8 cellular contexts compared by ENCODE assay signal in the genomic region with DNA sequence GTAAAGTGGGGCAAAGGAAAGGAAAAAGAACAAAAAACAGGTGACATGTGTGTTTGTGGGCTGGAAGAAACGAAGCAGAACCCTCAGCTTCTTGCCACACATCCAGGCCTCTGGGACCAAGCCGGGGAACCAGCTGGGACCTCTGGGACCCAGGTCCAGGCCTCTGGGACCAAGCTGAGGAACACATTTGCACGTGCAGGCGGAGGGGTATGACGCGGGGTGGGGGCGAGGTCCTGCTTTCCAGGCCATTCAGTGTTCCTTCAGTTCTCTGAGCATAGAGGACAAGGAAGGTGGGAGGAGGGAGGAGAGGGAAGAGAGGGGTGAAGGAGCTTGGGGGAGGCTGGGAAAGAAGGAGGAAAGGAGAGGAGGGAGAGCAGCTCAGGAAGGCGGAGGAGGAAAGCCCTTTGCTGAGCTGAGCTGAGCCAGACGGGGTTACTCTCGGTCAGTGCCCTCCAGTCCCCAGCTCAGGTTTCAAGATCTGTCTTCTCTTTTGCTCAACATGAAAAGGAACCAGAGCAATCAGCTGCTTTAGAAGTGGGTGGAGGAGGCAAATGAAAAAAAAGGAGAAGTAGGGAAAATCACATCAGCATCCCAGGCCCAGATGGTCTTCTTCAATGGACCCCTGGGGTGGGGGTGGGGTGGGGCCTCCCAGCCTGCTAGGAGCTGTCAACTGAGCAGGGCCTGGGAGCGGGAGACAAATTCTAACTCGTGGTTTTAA. TPM values are rescaled to one million over a fixed set of nuclear protein-coding genes. Genes with fewer than 3 reads are reported as not detected.
A peak's percentile ranks its signal among the peaks of the same experiment; 100 is the strongest.
DNase-seq lines count a peak whose midpoint lies in the region; ATAC-seq, FAIRE-seq and TF ChIP-seq lines count a peak whose summit lies in the region.

No MANE protein-coding gene starts in this region.

- intact Hi-C loops in A673 (cut with micrococcal nuclease; ENCODE audit: unreplicated experiment), result no loop called here
- intact Hi-C loops in left lung (cut with DNase I), result loop anchor here in 1 of 2 donors (10.0 kb wide), 1 partner anchor 546 kb away; no protein-coding TSS in a partner anchor

- BruUV-seq in A673 (replicated peaks; lab: Mats Ljungman, UMichigan), result no TSS peak

- TF ChIP-seq CTCF in A673 (conservative IDR thresholded peaks at IDR 0.05; ENCODE audit: low read depth, low read length) (no peak), bronchial epithelial cell (IDR thresholded peaks at IDR 0.05; ENCODE audit: insufficient read depth, low read length, severe bottlenecking) (no peak), left lung (IDR thresholded peaks at IDR 0.05) (no peak), thoracic aorta (IDR thresholded peaks at IDR 0.05) (no peak)

- no peaks in the 10 kb centered on the region for H3K4me1 Mint-ChIP-seq in immature natural killer cell

- H3K36me3 ChIP-seq in A673 (ENCODE audit: insufficient read depth, low read length, poor library complexity, severe bottlenecking) (no peaks in the 10 kb centered on the region), bronchial epithelial cell (ENCODE audit: control insufficient read depth, insufficient read depth, low read length) (peaks cover 1% of the 10 kb centered on the region), left lung (no peaks in the 10 kb centered on the region), thoracic aorta (no peaks in the 10 kb centered on the region)

- no peak overlapping the region for H3K4me3 ChIP-seq in A673 (ENCODE audit: low read depth, low read length, poor library complexity, severe bottlenecking)
- no peak overlapping the region for H3K4me3 ChIP-seq in bronchial epithelial cell (ENCODE audit: low read depth, low read length)
- H3K4me3 ChIP-seq in left lung, result no peak overlapping the region
- H3K4me3 ChIP-seq in thoracic aorta, result no peak overlapping the region

- peaks cover 0 to 4% (median 0%) of the 10 kb centered on the region in 3 donors for H3K36me3 Mint-ChIP-seq in immature natural killer cell

- H3K9me3 Mint-ChIP-seq in immature natural killer cell, result peaks cover 0 to 2% (median 0%) of the 10 kb centered on the region in 6 donors

- no peaks in the 10 kb centered on the region for H3K27me3 ChIP-seq in A673 (replicated peaks; ENCODE audit: insufficient read depth, low read depth, low read length, poor library complexity)
- H3K27me3 ChIP-seq in bronchial epithelial cell (ENCODE audit: control insufficient read depth, insufficient read depth, low read length), result no peaks in the 10 kb centered on the region
- no peaks in the 10 kb centered on the region for H3K27me3 ChIP-seq in left lung
- no peaks in the 10 kb centered on the region for H3K27me3 ChIP-seq in thoracic aorta (replicated peaks; ENCODE audit: insufficient read depth)

- POLR2A ChIA-PET in A673 (lab: Charles Lee; ENCODE audit: low non-redundant PET), result interaction anchor here (0.6 kb wide), 1 partner anchor 773 kb away, joined by 3 read pairs; no protein-coding TSS in a partner anchor

- H3K4me3 Mint-ChIP-seq in immature natural killer cell, result no peak overlapping the region

- no peak overlapping the region for H3K27ac Mint-ChIP-seq in immature natural killer cell

- H3K4me1 ChIP-seq in A673 (ENCODE audit: insufficient read depth, low read length, poor library complexity, severe bottlenecking) (peaks cover 20% of the 10 kb centered on the region), left lung (peaks cover 32 to 89% of the 10 kb centered on the region in 2 donors), thoracic aorta (ENCODE audit: control insufficient read depth in 1 of 2, low read depth in 2 of 2) (peaks cover 20 to 32% of the 10 kb centered on the region in 2 donors)

- DNase-seq in A673 (ENCODE audit: low spot score) (peak; percentile 89), NCI-H69 (lab: John Stamatoyannopoulos, UW) (peak; percentile 93), bronchial epithelial cell (ENCODE audit: low read depth) (peak; percentile 76), left lung (peak; percentile 73 to 83), thoracic aorta (ENCODE audit: low spot score) (no peak), immature natural killer cell (no peak)

- no peak for FAIRE-seq in bronchial epithelial cell (lab: Jason Lieb, UNC)

- H3K27ac ChIP-seq in A673 (ENCODE audit: low read depth, low read length, poor library complexity, severe bottlenecking) (peak overlapping the region; percentile 2), left lung (peak overlapping the region; percentile 63 to 75), thoracic aorta (peak overlapping the region in 1 of 2 donors; percentile 51)

- peak; percentile 67 for ATAC-seq in GM19025 (IDR thresholded peaks at IDR 0.05; ENCODE audit: low read depth, unreplicated experiment)
- ATAC-seq in HG03097 (IDR thresholded peaks at IDR 0.05; ENCODE audit: low FRiP score, unreplicated experiment), result peak; percentile 70
- peak; percentile 87 for ATAC-seq in left lung
- ATAC-seq in thoracic aorta (ENCODE audit: insufficient number of reproducible peaks, low FRiP score, low read depth), result peak; percentile 46

- no peaks in the 10 kb centered on the region for H3K27me3 Mint-ChIP-seq in immature natural killer cell (ENCODE audit: low read depth in 3 of 3)

- H3K9me3 ChIP-seq in A673 (ENCODE audit: low read depth, low read length, poor library complexity, severe bottlenecking), result no peaks in the 10 kb centered on the region
- no peaks in the 10 kb centered on the region for H3K9me3 ChIP-seq in left lung
- H3K9me3 ChIP-seq in thoracic aorta, result no peaks in the 10 kb centered on the region

- CTCF ChIA-PET in A673 (lab: Charles Lee), result no interaction called here

RNA-seq across cellular contexts. Expression of a gene that starts 59.1 kb away (rescaled TPM):
- total RNA-seq in A673 (2021) (0.69 and 1.6 TPM in 2 replicates), bronchial epithelial cell (34.2 and 40.6 TPM in 2 replicates), left lung (10 to 100 TPM; 40.5 to 53.0 TPM), thoracic aorta (10 to 100 TPM; 48.1 to 79.7 TPM)
- under 1 TPM in 2 of 3 donors, not detected in 1; 0.09 to 0.10 TPM for polyA plus RNA-seq in immature natural killer cell

Comparison
In these comparisons a context has a peak if more than half of its experiments do, and no peak if none do; other contexts are left out.
1. DNase-seq: peak in A673 (single experiment), NCI-H69 (single experiment), bronchial epithelial cell (single experiment) and left lung (2 of 2); none in thoracic aorta (single experiment) and immature natural killer cell (0 of 3).
2. RNA of a gene that starts 59.1 kb away (total RNA-seq): 48.1 to 79.7 TPM in thoracic aorta, 40.5 to 53.0 TPM in left lung and 34.2 to 40.6 TPM in bronchial epithelial cell; 0.69 to 1.6 TPM in A673; every median in the first group is over 10 times any median in the second.
3. Peak in every context shown above with its lines, with median percentiles within 50 percentile points of each other: ATAC-seq.